8 cellular contexts compared by ENCODE assay signal in the genomic region with DNA sequence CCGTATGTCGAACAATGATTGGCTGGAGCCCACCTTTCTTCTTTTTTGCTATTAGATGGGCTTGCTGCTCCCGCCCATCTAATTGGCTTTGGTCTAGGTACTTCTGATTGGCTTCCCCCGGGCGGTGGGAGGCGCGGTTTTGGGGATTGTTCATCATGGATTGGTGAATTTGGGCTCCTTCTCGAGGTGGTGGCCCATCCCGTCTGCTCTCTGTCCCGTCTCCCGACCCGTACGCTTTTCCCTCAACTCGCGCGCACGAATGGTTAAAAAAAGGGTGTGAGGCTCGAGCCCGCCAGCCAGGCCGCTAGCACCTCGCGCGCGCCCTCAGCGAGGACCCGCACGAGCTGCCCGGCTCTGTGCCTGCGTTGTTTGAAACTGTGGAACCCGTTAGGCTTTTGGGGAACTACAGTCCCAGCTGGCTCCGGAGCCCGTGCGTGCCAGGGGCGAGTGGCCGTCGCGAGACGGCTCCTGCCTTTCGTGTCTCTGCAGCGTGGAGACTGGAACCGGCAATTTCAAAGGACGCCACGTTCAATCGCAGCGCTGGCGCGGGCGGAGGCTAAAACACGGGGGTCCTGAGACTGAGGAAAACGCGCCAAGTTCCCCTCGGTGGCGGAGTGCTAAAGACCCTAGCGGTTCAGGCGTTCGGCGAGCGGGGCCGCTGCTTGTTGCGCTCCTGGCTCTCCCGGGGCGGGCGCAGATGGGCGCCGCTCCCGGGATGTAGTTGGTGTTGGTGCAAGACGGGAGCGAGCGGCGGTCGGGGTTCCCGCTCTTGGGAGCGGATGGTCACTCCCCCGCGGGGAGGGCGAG. TPM values are rescaled to one million over a fixed set of nuclear protein-coding genes. Genes with fewer than 3 reads are reported as not detected.
DNase-seq lines count a peak whose midpoint lies in the region; ATAC-seq and TF ChIP-seq lines count a peak whose summit lies in the region.

A gene with protein sequence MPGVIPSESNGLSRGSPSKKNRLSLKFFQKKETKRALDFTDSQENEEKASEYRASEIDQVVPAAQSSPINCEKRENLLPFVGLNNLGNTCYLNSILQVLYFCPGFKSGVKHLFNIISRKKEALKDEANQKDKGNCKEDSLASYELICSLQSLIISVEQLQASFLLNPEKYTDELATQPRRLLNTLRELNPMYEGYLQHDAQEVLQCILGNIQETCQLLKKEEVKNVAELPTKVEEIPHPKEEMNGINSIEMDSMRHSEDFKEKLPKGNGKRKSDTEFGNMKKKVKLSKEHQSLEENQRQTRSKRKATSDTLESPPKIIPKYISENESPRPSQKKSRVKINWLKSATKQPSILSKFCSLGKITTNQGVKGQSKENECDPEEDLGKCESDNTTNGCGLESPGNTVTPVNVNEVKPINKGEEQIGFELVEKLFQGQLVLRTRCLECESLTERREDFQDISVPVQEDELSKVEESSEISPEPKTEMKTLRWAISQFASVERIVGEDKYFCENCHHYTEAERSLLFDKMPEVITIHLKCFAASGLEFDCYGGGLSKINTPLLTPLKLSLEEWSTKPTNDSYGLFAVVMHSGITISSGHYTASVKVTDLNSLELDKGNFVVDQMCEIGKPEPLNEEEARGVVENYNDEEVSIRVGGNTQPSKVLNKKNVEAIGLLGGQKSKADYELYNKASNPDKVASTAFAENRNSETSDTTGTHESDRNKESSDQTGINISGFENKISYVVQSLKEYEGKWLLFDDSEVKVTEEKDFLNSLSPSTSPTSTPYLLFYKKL (plus strand): TSS at position 584 of the 807 bp plus-strand sequence. CDS start 2,819 bp downstream, outside the sequence.

- peak within 1 kb of the TSS; percentile 97 to 98 for H3K27ac ChIP-seq in prostate gland
- peak within 1 kb of the TSS; percentile 95 for H3K27ac ChIP-seq in urinary bladder (ENCODE audit: low read depth)

- peak within 1 kb of the TSS; percentile 85 to 88 for H3K4me3 ChIP-seq in prostate gland
- peak within 1 kb of the TSS; percentile 92 for H3K4me3 ChIP-seq in urinary bladder (ENCODE audit: low read depth, low read length)

- no peak for TF ChIP-seq CTCF in prostate gland (IDR thresholded peaks at IDR 0.05)

- intact Hi-C loops in left ventricle myocardium superior (cut with micrococcal nuclease): no loop called here
- intact Hi-C loops in prostate gland (cut with DNase I): no loop called here

- no peaks in the 10 kb centered on the region for H3K9me3 ChIP-seq in T-helper 17 cell (ENCODE audit: control insufficient read depth, low read length, poor library complexity, severe bottlenecking)
- no peaks in the 10 kb centered on the region for H3K9me3 ChIP-seq in prostate gland

- ATAC-seq in HG02885 (IDR thresholded peaks at IDR 0.05; ENCODE audit: poor library complexity, unreplicated experiment) (peak; percentile 76), T-helper 17 cell (peak; percentile 87), left ventricle myocardium superior (peak; percentile 89)

- H3K36me3 ChIP-seq in prostate gland: no peaks in the 10 kb centered on the region
- no peaks in the 10 kb centered on the region for H3K36me3 ChIP-seq in urinary bladder (ENCODE audit: insufficient read depth)

- H3K4me1 ChIP-seq in prostate gland (replicated peaks) (no peaks in the 10 kb centered on the region), urinary bladder (ENCODE audit: insufficient read depth) (no peaks in the 10 kb centered on the region)

- DNase-seq in NCI-H1694 treated with DMSO at 0.1 percent for 48 hours (lab: John Stamatoyannopoulos, UW) (peak; percentile 100), T-helper 17 cell (peak; percentile 89 to 97 (median 94)), amygdala (lab: John Stamatoyannopoulos, UW) (peak; percentile 66 to 100 (median 97)), left ventricle myocardium superior (peak; percentile 96), prostate gland (ENCODE audit: low spot score) (no peak)

- no peaks in the 10 kb centered on the region for H3K27me3 ChIP-seq in prostate gland (replicated peaks; ENCODE audit: insufficient read depth)

- peaks cover under 1% of the 10 kb centered on the region for H3K36me3 Mint-ChIP-seq in T-helper 17 cell (ENCODE audit: low read depth)

- peak within 1 kb of the TSS; percentile 96 for H3K27ac Mint-ChIP-seq in T-helper 17 cell

- peak within 1 kb of the TSS; percentile 93 for H3K4me3 Mint-ChIP-seq in T-helper 17 cell

- peaks cover 20% of the 10 kb centered on the region for H3K4me1 Mint-ChIP-seq in T-helper 17 cell

- WGBS in prostate gland: under 1% methylated on average over 59 of the region's 76 CpGs
- WGBS in urinary bladder: under 1% methylated on average over 76 of the region's 76 CpGs

- TF ChIP-seq POLR2A in GM15510 (IDR thresholded peaks at IDR 0.05; ENCODE audit: borderline replicate concordance, extremely low read depth, insufficient read length): peak; percentile 73
- TF ChIP-seq POLR2A in prostate gland (IDR thresholded peaks at IDR 0.05): peak; percentile 55

- H3K27me3 Mint-ChIP-seq in T-helper 17 cell: no peaks in the 10 kb centered on the region

RNA-seq across cellular contexts. Expression of the gene that starts here (rescaled TPM):
- total RNA-seq in T-helper 17 cell (10 to 100 TPM; 28.3 to 29.3 TPM), left ventricle myocardium superior (14.1 TPM), prostate gland (10 to 100 TPM; 26.8 to 30.1 TPM), urinary bladder (82.4 TPM)
- 19.6 TPM for polyA plus RNA-seq in urinary bladder
